17 cellular contexts compared by ENCODE assay signal in genomic region chr17:17082878-17083277, GRCh38.
"Had no signal": no experiment of that assay in that cellular context is flagged by ENCODE, and none has a peak within 500 bp of the region (broad histone marks: within the 10 kb centered on the region; RNA-seq: fewer than 3 reads in every experiment).

No MANE protein-coding gene starts in this region.

- H3K9me3 ChIP-seq: body of pancreas, psoas muscle, right lobe of liver had no signal

- H3K4me3 ChIP-seq: body of pancreas, psoas muscle, right lobe of liver had no signal

- H3K36me3 Mint-ChIP-seq: natural killer cell had no signal

- H3K27me3 Mint-ChIP-seq: activated CD4-positive, alpha-beta memory T cell treated with anti-CD3 and anti-CD28 coated beads, Interleukin-2, amount 10 ng/mL, durations not matched to agents 7 days and 5 days; activated naive CD4-positive, alpha-beta T cell treated with anti-CD3 and anti-CD28 coated beads, Interleukin-2, amount 50 U/mL, for 24 hours; activated T-cell treated with anti-CD3 and anti-CD28 coated beads, Interleukin-2, amount 50 U/mL, for 24 hours; central memory CD8-positive, alpha-beta T cell; stimulated activated naive CD8-positive, alpha-beta T cell treated with anti-CD3 and anti-CD28 coated beads, Interleukin-15, amount 100 ng/mL, for 72 hours; type B pancreatic cell had no signal

- H3K27ac ChIP-seq: body of pancreas, foreskin keratinocyte, psoas muscle, right lobe of liver had no signal

- H3K4me3 Mint-ChIP-seq: activated CD4-positive, alpha-beta memory T cell treated with anti-CD3 and anti-CD28 coated beads, Interleukin-2, amount 10 ng/mL, durations not matched to agents 7 days and 5 days; activated naive CD4-positive, alpha-beta T cell treated with anti-CD3 and anti-CD28 coated beads, Interleukin-2, amount 50 U/mL, for 24 hours; activated T-cell treated with anti-CD3 and anti-CD28 coated beads, Interleukin-2, amount 50 U/mL, for 24 hours; central memory CD8-positive, alpha-beta T cell; natural killer cell; stimulated activated naive CD8-positive, alpha-beta T cell treated with anti-CD3 and anti-CD28 coated beads, Interleukin-15, amount 100 ng/mL, for 72 hours; type B pancreatic cell had no signal

- H3K9me3 Mint-ChIP-seq: activated CD4-positive, alpha-beta memory T cell treated with anti-CD3 and anti-CD28 coated beads, Interleukin-2, amount 10 ng/mL, durations not matched to agents 7 days and 5 days; activated naive CD4-positive, alpha-beta T cell treated with anti-CD3 and anti-CD28 coated beads, Interleukin-2, amount 50 U/mL, for 24 hours; activated T-cell treated with anti-CD3 and anti-CD28 coated beads, Interleukin-2, amount 50 U/mL, for 24 hours; central memory CD8-positive, alpha-beta T cell; natural killer cell; stimulated activated naive CD8-positive, alpha-beta T cell treated with anti-CD3 and anti-CD28 coated beads, Interleukin-15, amount 100 ng/mL, for 72 hours; type B pancreatic cell had no signal

- ATAC-seq: body of pancreas; foreskin keratinocyte; left colon; natural killer cell; psoas muscle; right lobe of liver; stimulated activated naive CD8-positive, alpha-beta T cell treated with anti-CD3 and anti-CD28 coated beads, Interleukin-15, amount 100 ng/mL, for 72 hours had no signal

- H3K27ac Mint-ChIP-seq: activated CD4-positive, alpha-beta memory T cell treated with anti-CD3 and anti-CD28 coated beads, Interleukin-2, amount 10 ng/mL, durations not matched to agents 7 days and 5 days; activated naive CD4-positive, alpha-beta T cell treated with anti-CD3 and anti-CD28 coated beads, Interleukin-2, amount 50 U/mL, for 24 hours; activated T-cell treated with anti-CD3 and anti-CD28 coated beads, Interleukin-2, amount 50 U/mL, for 24 hours; type B pancreatic cell had no signal

- DNase-seq: activated CD4-positive, alpha-beta memory T cell treated with anti-CD3 and anti-CD28 coated beads, Interleukin-2, amount 10 ng/mL, durations not matched to agents 7 days and 5 days; activated effector memory CD4-positive, alpha-beta T cell treated with anti-CD3 and anti-CD28 coated beads, Interleukin-2, amount 50 U/mL, for 16 hours; activated T-cell treated with anti-CD3 and anti-CD28 coated beads, Interleukin-2, amount 50 U/mL, for 24 hours; amygdala; cortex of kidney; effector CD4-positive, alpha-beta T cell; foreskin keratinocyte; mammary epithelial cell; natural killer cell; psoas muscle; stimulated activated naive CD8-positive, alpha-beta T cell treated with anti-CD3 and anti-CD28 coated beads, Interleukin-15, amount 100 ng/mL, for 72 hours had no signal

- H3K27me3 ChIP-seq: body of pancreas, foreskin keratinocyte, right lobe of liver had no signal
